Comparison of ENCODE assay signal across 1 cellular context in the genomic region with DNA sequence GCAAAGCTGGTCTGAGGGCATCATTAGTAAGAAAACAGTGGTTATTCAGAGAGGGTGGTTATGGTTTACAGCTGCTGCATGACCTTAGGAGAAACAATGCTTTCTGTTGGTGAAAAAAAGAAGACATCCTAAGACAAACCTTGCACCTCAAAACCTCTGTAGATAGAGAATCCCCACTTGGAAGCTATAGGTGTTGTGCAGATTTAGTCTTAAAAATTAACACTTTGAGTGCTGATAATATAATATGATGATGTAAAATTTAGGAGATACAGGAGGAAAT.
TF ChIP-seq lines count a peak whose summit lies in the region.

No MANE protein-coding gene starts in this region.

TF ChIP-seq in endothelial cell of umbilical vein, 7 proteins besides CTCF, POLR2A, EP300 and RAD21 (continued from another document):
- TF ChIP-seq FOS (IDR thresholded peaks at IDR 0.05; ENCODE audit: borderline replicate concordance, insufficient read depth, low read length): no peak
- no peak for TF ChIP-seq GATA2 (IDR thresholded peaks at IDR 0.05; ENCODE audit: insufficient read depth, insufficient read length, low read depth, low read length)
- no peak for TF ChIP-seq POLR2AphosphoS5 (IDR thresholded peaks at IDR 0.05; ENCODE audit: insufficient read depth, low read depth, low read length)
